Comparison of ENCODE assay signal across 8 cellular contexts in the genomic region with DNA sequence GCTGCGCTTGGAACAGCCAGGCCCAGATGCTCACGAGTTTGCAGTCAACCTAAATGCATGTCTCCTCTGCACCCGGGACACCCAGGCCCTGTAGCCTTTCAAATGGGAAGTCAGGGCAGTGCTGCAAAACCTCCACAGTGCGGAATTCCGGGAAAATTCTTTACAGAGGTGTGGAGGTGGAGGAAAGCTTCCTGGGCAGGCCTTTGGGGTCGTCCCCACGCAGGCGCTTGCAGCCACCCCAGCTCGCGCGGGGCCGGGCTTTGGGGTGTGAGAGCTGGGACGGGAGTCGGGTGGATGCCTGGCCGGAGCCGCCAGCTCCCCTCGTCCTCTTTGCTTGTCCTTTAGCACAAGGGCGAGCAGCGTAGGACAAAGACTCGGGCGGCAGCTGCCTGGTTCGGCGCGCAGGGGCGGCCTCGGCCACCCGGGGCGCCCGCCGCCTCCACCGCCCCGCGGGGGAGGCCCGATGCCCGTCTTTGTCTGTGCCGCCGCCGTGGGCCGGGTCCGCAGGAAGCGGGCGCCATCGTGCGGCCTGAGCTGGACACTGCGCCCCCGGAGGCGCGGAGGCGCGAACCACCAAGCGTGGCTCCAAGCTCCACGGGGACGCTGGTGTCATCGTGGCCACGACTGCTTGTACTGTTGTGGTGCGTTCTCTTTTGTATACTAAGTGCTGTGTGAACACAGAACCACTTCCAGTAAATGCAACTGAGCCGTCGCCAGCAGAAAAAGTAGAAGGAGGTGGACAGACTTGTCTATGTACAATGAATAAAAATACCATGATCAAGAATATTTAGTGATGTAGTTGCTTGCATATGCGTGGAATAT. TPM values are rescaled to one million over a fixed set of nuclear protein-coding genes. Genes with fewer than 3 reads are reported as not detected.
A peak's percentile ranks its signal among the peaks of the same experiment; 100 is the strongest.
DNase-seq lines count a peak whose midpoint lies in the region; ATAC-seq and TF ChIP-seq lines count a peak whose summit lies in the region.

No MANE protein-coding gene starts in this region.

- TF ChIP-seq CTCF in WTC11 (IDR thresholded peaks at IDR 0.05): peak; percentile 95

- no peak overlapping the region for H3K27ac Mint-ChIP-seq in WTC11
- no peak overlapping the region for H3K27ac Mint-ChIP-seq in central memory CD8-positive, alpha-beta T cell (ENCODE audit: low read depth)

- H3K4me3 Mint-ChIP-seq in WTC11: peak overlapping the region; percentile 67
- H3K4me3 Mint-ChIP-seq in central memory CD8-positive, alpha-beta T cell: peak overlapping the region; percentile 23

- no peaks in the 10 kb centered on the region for H3K36me3 Mint-ChIP-seq in WTC11
- H3K36me3 Mint-ChIP-seq in central memory CD8-positive, alpha-beta T cell (ENCODE audit: insufficient read depth): no peaks in the 10 kb centered on the region

- peak; percentile 27 for DNase-seq in NCI-H2107 treated with DMSO at 0.1 percent for 48 hours (lab: John Stamatoyannopoulos, UW; ENCODE audit: unreplicated experiment)
- no peak for DNase-seq in NCI-H2107 (lab: John Stamatoyannopoulos, UW)
- peak; percentile 10 for DNase-seq in NCI-H1092 treated with DMSO at 0.1 percent for 48 hours (lab: John Stamatoyannopoulos, UW)
- peak; percentile 76 for DNase-seq in WTC11 (ENCODE audit: low spot score)
- peak; percentile 29 to 38 for DNase-seq in central memory CD8-positive, alpha-beta T cell (ENCODE audit: low spot score in 2 of 2)
- peak; percentile 68 for DNase-seq in kidney tubule cell (ENCODE audit: low spot score)
- peak; percentile 34 to 61 for DNase-seq in stimulated activated CD4-positive, alpha-beta T cell treated with anti-CD3 and anti-CD28 coated beads, Interleukin-1b, Interleukin-23, amount 100 ng/mL, for 4 hours (ENCODE audit: low read depth in 2 of 2)

- no peaks in the 10 kb centered on the region for H3K9me3 Mint-ChIP-seq in WTC11
- H3K9me3 Mint-ChIP-seq in central memory CD8-positive, alpha-beta T cell: no peaks in the 10 kb centered on the region

- peaks cover 9% of the 10 kb centered on the region for H3K4me1 Mint-ChIP-seq in WTC11
- no peaks in the 10 kb centered on the region for H3K4me1 Mint-ChIP-seq in central memory CD8-positive, alpha-beta T cell

- H3K27me3 Mint-ChIP-seq in WTC11 (ENCODE audit: low read depth): peaks cover 41% of the 10 kb centered on the region
- H3K27me3 Mint-ChIP-seq in central memory CD8-positive, alpha-beta T cell: peaks cover 75% of the 10 kb centered on the region

- peak; percentile 97 for ATAC-seq in HG02623 (IDR thresholded peaks at IDR 0.05; ENCODE audit: unreplicated experiment)
- ATAC-seq in WTC11: peak; percentile 88
- peak; percentile 76 for ATAC-seq in central memory CD8-positive, alpha-beta T cell (replicated peaks; ENCODE audit: extremely low read depth, poor library complexity, severe bottlenecking)

- CTCF ChIA-PET in WTC11 (lab: Charles Lee): interaction anchor here (0.6 to 4.1 kb wide), 46 partner anchors 8 to 997 kb away, joined by 3 to 49 read pairs (median 4); partner anchors contain the start of gene BCL11A

- POLR2A ChIA-PET in WTC11 (lab: Charles Lee): interaction anchor here (0.6 to 0.7 kb wide), 2 partner anchors 31 to 102 kb away, joined by 6 read pairs; no protein-coding TSS in a partner anchor

TF ChIP-seq in WTC11, 78 proteins besides CTCF, POLR2A, EP300 and RAD21 (continues in another document):
- no peak for TF ChIP-seq ZNF671 (CRISPR knock-in tag; IDR thresholded peaks at IDR 0.05)
- TF ChIP-seq FOXK1 (CRISPR knock-in tag; IDR thresholded peaks at IDR 0.05): no peak
- no peak for TF ChIP-seq MYBL2 (CRISPR knock-in tag; IDR thresholded peaks at IDR 0.05)
- no peak for TF ChIP-seq ZNF219 (CRISPR knock-in tag; IDR thresholded peaks at IDR 0.05; ENCODE audit: borderline replicate concordance)
- no peak for TF ChIP-seq ZMAT4 (CRISPR knock-in tag; IDR thresholded peaks at IDR 0.05)
- TF ChIP-seq, protein P1, sequence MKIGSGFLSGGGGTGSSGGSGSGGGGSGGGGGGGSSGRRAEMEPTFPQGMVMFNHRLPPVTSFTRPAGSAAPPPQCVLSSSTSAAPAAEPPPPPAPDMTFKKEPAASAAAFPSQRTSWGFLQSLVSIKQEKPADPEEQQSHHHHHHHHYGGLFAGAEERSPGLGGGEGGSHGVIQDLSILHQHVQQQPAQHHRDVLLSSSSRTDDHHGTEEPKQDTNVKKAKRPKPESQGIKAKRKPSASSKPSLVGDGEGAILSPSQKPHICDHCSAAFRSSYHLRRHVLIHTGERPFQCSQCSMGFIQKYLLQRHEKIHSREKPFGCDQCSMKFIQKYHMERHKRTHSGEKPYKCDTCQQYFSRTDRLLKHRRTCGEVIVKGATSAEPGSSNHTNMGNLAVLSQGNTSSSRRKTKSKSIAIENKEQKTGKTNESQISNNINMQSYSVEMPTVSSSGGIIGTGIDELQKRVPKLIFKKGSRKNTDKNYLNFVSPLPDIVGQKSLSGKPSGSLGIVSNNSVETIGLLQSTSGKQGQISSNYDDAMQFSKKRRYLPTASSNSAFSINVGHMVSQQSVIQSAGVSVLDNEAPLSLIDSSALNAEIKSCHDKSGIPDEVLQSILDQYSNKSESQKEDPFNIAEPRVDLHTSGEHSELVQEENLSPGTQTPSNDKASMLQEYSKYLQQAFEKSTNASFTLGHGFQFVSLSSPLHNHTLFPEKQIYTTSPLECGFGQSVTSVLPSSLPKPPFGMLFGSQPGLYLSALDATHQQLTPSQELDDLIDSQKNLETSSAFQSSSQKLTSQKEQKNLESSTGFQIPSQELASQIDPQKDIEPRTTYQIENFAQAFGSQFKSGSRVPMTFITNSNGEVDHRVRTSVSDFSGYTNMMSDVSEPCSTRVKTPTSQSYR (CRISPR knock-in tag; IDR thresholded peaks at IDR 0.05): no peak
- TF ChIP-seq OVOL2 (CRISPR knock-in tag; IDR thresholded peaks at IDR 0.05; ENCODE audit: borderline replicate concordance): no peak
- TF ChIP-seq GRHL2 (CRISPR knock-in tag; IDR thresholded peaks at IDR 0.05; ENCODE audit: insufficient replicate concordance, severe bottlenecking): no peak
- no peak for TF ChIP-seq USF1 (CRISPR knock-in tag; IDR thresholded peaks at IDR 0.05)
- TF ChIP-seq, protein P2, sequence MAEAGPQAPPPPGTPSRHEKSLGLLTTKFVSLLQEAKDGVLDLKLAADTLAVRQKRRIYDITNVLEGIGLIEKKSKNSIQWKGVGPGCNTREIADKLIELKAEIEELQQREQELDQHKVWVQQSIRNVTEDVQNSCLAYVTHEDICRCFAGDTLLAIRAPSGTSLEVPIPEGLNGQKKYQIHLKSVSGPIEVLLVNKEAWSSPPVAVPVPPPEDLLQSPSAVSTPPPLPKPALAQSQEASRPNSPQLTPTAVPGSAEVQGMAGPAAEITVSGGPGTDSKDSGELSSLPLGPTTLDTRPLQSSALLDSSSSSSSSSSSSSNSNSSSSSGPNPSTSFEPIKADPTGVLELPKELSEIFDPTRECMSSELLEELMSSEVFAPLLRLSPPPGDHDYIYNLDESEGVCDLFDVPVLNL (CRISPR knock-in tag; IDR thresholded peaks at IDR 0.05; ENCODE audit: borderline replicate concordance, low read depth): no peak
- no peak for TF ChIP-seq ZNF396 (CRISPR knock-in tag; IDR thresholded peaks at IDR 0.05; ENCODE audit: borderline replicate concordance)
- TF ChIP-seq ETV6 (CRISPR knock-in tag; IDR thresholded peaks at IDR 0.05): 0 out of 2 replicates have a peak, but pooled peaks have one; percentile 42
- no peak for TF ChIP-seq ZNF416 (CRISPR knock-in tag; IDR thresholded peaks at IDR 0.05)
- TF ChIP-seq ESRRA (CRISPR knock-in tag; IDR thresholded peaks at IDR 0.05; ENCODE audit: borderline replicate concordance): no peak
- TF ChIP-seq, protein P3, sequence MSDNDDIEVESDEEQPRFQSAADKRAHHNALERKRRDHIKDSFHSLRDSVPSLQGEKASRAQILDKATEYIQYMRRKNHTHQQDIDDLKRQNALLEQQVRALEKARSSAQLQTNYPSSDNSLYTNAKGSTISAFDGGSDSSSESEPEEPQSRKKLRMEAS (CRISPR knock-in tag; IDR thresholded peaks at IDR 0.05): peak; percentile 31; the same call in 1 of the 2 replicates
- TF ChIP-seq, protein P4, sequence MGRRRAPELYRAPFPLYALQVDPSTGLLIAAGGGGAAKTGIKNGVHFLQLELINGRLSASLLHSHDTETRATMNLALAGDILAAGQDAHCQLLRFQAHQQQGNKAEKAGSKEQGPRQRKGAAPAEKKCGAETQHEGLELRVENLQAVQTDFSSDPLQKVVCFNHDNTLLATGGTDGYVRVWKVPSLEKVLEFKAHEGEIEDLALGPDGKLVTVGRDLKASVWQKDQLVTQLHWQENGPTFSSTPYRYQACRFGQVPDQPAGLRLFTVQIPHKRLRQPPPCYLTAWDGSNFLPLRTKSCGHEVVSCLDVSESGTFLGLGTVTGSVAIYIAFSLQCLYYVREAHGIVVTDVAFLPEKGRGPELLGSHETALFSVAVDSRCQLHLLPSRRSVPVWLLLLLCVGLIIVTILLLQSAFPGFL (CRISPR knock-in tag; IDR thresholded peaks at IDR 0.05; ENCODE audit: borderline replicate concordance): no peak
- no peak for TF ChIP-seq MXD4 (CRISPR knock-in tag; IDR thresholded peaks at IDR 0.05; ENCODE audit: borderline replicate concordance)
- TF ChIP-seq NFE2L1 (CRISPR knock-in tag; IDR thresholded peaks at IDR 0.05): no peak; the same call in 1 of the 2 replicates
- no peak for TF ChIP-seq NR1H2 (CRISPR knock-in tag; IDR thresholded peaks at IDR 0.05)
- TF ChIP-seq, protein P5, sequence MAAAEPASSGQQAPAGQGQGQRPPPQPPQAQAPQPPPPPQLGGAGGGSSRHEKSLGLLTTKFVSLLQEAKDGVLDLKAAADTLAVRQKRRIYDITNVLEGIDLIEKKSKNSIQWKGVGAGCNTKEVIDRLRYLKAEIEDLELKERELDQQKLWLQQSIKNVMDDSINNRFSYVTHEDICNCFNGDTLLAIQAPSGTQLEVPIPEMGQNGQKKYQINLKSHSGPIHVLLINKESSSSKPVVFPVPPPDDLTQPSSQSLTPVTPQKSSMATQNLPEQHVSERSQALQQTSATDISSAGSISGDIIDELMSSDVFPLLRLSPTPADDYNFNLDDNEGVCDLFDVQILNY (CRISPR knock-in tag; IDR thresholded peaks at IDR 0.05): peak; percentile 69; the same call in 1 of the 2 replicates

RNA-seq across cellular contexts. Expression of gene BCL11A, which starts 28.2 kb away (rescaled TPM):
- total RNA-seq in WTC11 (2021): 45.0 to 53.2 TPM (median 46.8 TPM) in 3 replicates
